In genomic region chr4:8393593-8394038, GRCh38 we compare ENCODE assay signal across 8 cellular contexts. TPM values are rescaled to one million over a fixed set of nuclear protein-coding genes. Genes with fewer than 3 reads are reported as not detected.
A peak's percentile ranks its signal among the peaks of the same experiment; 100 is the strongest.
DNase-seq lines count a peak whose midpoint lies in the region; ATAC-seq and TF ChIP-seq lines count a peak whose summit lies in the region.

No MANE protein-coding gene starts in this region.

- H2BK12ac ChIP-seq in mesenchymal stem cell (ENCODE audit: low read length in 2 of 2) = no peak overlapping the region

- no peak overlapping the region for H3K14ac ChIP-seq in mesenchymal stem cell (ENCODE audit: low read length in 2 of 2)

- H2BK15ac ChIP-seq in mesenchymal stem cell (ENCODE audit: low read depth, poor library complexity, severe bottlenecking) = no peak overlapping the region

- H3K27me3 ChIP-seq in mesenchymal stem cell (ENCODE audit: control insufficient read depth in 1 of 2, insufficient read depth in 1 of 2, low read length in 2 of 2) = no peaks in the 10 kb centered on the region
- H3K27me3 ChIP-seq in tibial artery = no peaks in the 10 kb centered on the region

- H3K79me1 ChIP-seq in mesenchymal stem cell (replicated peaks; ENCODE audit: low read length, poor library complexity, severe bottlenecking) = no peaks in the 10 kb centered on the region

- TF ChIP-seq EP300 in Ishikawa (IDR thresholded peaks at IDR 0.05; ENCODE audit: borderline replicate concordance) = no peak; the same call in 1 of the 2 replicates

- 22% methylated on average over 7 of the region's 8 CpGs for WGBS in mesenchymal stem cell

- no peaks in the 10 kb centered on the region for H3K9me3 ChIP-seq in mesenchymal stem cell (ENCODE audit: control insufficient read depth, low read length)
- no peaks in the 10 kb centered on the region for H3K9me3 ChIP-seq in tibial artery

- TF ChIP-seq RAD21 in Ishikawa (IDR thresholded peaks at IDR 0.05; ENCODE audit: low read depth) = peak; percentile 24; the same call in 1 of the 2 replicates

- H3K9ac ChIP-seq in mesenchymal stem cell (ENCODE audit: low read length) = peak overlapping the region; percentile 82

- no peak overlapping the region for H3K4me2 ChIP-seq in mesenchymal stem cell (ENCODE audit: low read length, poor library complexity, severe bottlenecking)

- H3K18ac ChIP-seq in mesenchymal stem cell (ENCODE audit: low read depth in 1 of 2, low read length in 2 of 2) = no peak overlapping the region

- no peak overlapping the region for H4K8ac ChIP-seq in mesenchymal stem cell (ENCODE audit: low read length)

- no peak overlapping the region for H4K91ac ChIP-seq in mesenchymal stem cell (ENCODE audit: low read length)

- H3K4me1 ChIP-seq in mesenchymal stem cell (ENCODE audit: control insufficient read depth, insufficient read depth, low read depth, low read length) = peaks cover 24% of the 10 kb centered on the region
- peaks cover 0 to 23% (median 0%) of the 10 kb centered on the region in 4 donors for H3K4me1 ChIP-seq in tibial artery

- ATAC-seq in GM21825 (IDR thresholded peaks at IDR 0.05; ENCODE audit: unreplicated experiment) (no peak), HG02678 (IDR thresholded peaks at IDR 0.05; ENCODE audit: unreplicated experiment) (no peak)

- intact Hi-C loops in tibial artery (cut with DNase I; ENCODE audit: low total_unique reads) = no loop called here

- TF ChIP-seq CTCF in tibial artery (IDR thresholded peaks at IDR 0.05) = no peak

- H2BK5ac ChIP-seq in mesenchymal stem cell (ENCODE audit: low read depth, low read length, poor library complexity, severe bottlenecking) = no peak overlapping the region

- H3K36me3 ChIP-seq in mesenchymal stem cell (ENCODE audit: control insufficient read depth in 1 of 2, insufficient read depth in 2 of 2, low read depth in 1 of 2, low read length in 2 of 2) (peaks cover 37 to 48% of the 10 kb centered on the region in 2 experiments), tibial artery (peaks cover 30 to 94% (median 76%) of the 10 kb centered on the region in 3 donors)

- H3K27ac ChIP-seq in mesenchymal stem cell (ENCODE audit: low read length, poor library complexity, severe bottlenecking) (peak overlapping the region; percentile 70), tibial artery (peak overlapping the region in 1 of 2 donors; percentile 57)

- no peak overlapping the region for H3K4ac ChIP-seq in mesenchymal stem cell (ENCODE audit: low read depth in 1 of 2, low read length in 2 of 2)

- no peak overlapping the region for H2AK5ac ChIP-seq in mesenchymal stem cell (ENCODE audit: low read length, severe bottlenecking)

- peak; percentile 83 to 99 for DNase-seq in dermis microvascular lymphatic vessel endothelial cell (ENCODE audit: low read depth in 2 of 2)
- peak; percentile 96 for DNase-seq in mesenchymal stem cell
- peak; percentile 81 to 84 for DNase-seq in tibial artery
- DNase-seq in HT-29 (ENCODE audit: low spot score) = no peak
- DNase-seq in activated CD4-positive, alpha-beta T cell treated with anti-CD3 and anti-CD28 coated beads for 1 hour = no peak

- no peak overlapping the region for H2BK120ac ChIP-seq in mesenchymal stem cell (ENCODE audit: low read depth, low read length)

- no peak overlapping the region for H3K23ac ChIP-seq in mesenchymal stem cell (ENCODE audit: low read length in 2 of 2)

- peak overlapping the region in 1 of 2 experiments; percentile 55 for H3K4me3 ChIP-seq in mesenchymal stem cell (ENCODE audit: insufficient read depth in 1 of 2, low read depth in 1 of 2, low read length in 2 of 2)
- H3K4me3 ChIP-seq in tibial artery = no peak overlapping the region

- H2AFZ ChIP-seq in mesenchymal stem cell (ENCODE audit: low read depth, low read length) = no peak overlapping the region

TF ChIP-seq in Ishikawa, 13 proteins besides CTCF, POLR2A, EP300 and RAD21:
- TF ChIP-seq TEAD4 (IDR thresholded peaks at IDR 0.05) (peak; percentile 39; the same call in 1 of the 2 replicates), CREB1 (IDR thresholded peaks at IDR 0.05; ENCODE audit: low read depth) (no peak), ZBTB7A (IDR thresholded peaks at IDR 0.05; ENCODE audit: low read depth) (no peak)
TF ChIP-seq in Ishikawa: peak in this region for 1.

RNA-seq across cellular contexts. Expression of gene ACOX3, which starts 46.9 kb away (rescaled TPM):
- 19.4 and 23.1 TPM in 2 replicates for total RNA-seq in dermis microvascular lymphatic vessel endothelial cell
- 10.4 TPM for polyA plus RNA-seq in mesenchymal stem cell (2013, experiment 1 of 2)
- 12.2 TPM for polyA plus RNA-seq in mesenchymal stem cell (2013, experiment 2 of 2)
- 7.5 and 9.7 TPM in 2 replicates for total RNA-seq in HT-29 (2014; rRNA removed; shearing (Covaris generic))

RNA-seq across cellular contexts. Expression of gene TRMT44, which starts 47.0 kb away (rescaled TPM):
- 7.4 and 9.1 TPM in 2 replicates for total RNA-seq in dermis microvascular lymphatic vessel endothelial cell
- polyA plus RNA-seq in mesenchymal stem cell (2013, experiment 1 of 2) = 3.7 TPM
- 3.6 TPM for polyA plus RNA-seq in mesenchymal stem cell (2013, experiment 2 of 2)
- total RNA-seq in HT-29 (2014; rRNA removed; shearing (Covaris generic)) = 26.8 and 34.0 TPM in 2 replicates

Comparison
In these comparisons a context has a peak if more than half of its experiments do, and no peak if none do; other contexts are left out.
1. DNase-seq: peak in dermis microvascular lymphatic vessel endothelial cell (2 of 2), mesenchymal stem cell (single experiment) and tibial artery (2 of 2); none in HT-29 (single experiment) and activated CD4-positive, alpha-beta T cell treated with anti-CD3 and anti-CD28 coated beads for 1 hour (single experiment).